Comparison of ENCODE assay signal across 27 cellular contexts in the genomic region with DNA sequence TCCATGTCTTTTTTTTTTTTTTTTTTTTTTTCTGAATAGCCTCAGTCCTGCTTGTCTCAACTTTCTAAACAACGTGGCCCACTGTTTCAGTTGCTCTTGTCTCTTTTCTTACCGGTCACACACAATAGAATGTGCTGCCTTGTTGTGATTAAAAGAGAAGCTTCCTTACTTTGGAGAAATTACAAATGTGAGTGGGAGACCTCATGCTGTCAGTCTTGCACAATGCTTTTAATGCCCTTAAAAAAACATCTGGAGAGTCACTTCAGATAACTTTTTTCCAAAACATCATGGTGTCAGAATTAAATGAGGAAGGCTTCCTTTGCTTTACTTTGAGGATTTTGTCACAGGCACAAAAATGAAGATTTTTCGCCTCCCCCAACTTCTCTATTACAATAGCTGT. TPM values are rescaled to one million over a fixed set of nuclear protein-coding genes. Genes with fewer than 3 reads are reported as not detected.
"Had no signal": no experiment of that assay in that cellular context is flagged by ENCODE, and none has a peak within 500 bp of the region (broad histone marks: within the 10 kb centered on the region; RNA-seq: fewer than 3 reads in every experiment).

No MANE protein-coding gene starts in this region.

- H3K9me3 Mint-ChIP-seq: activated B cell treated with CpG ODN at 0.5 μM for 24 hours; activated naive CD8-positive, alpha-beta T cell treated with anti-CD3 and anti-CD28 coated beads for 36 hours; activated T-cell treated with anti-CD3 and anti-CD28 coated beads, Interleukin-2, amount 50 U/mL, for 4 hours; activated T-helper 2 cell treated with anti-CD3 and anti-CD28 coated beads, Interferon-gamma antibody, Interleukin-2, Interleukin-4, amounts not matched to agents 10 μg/mL and 5 μg/mL and 100 μg/mL, durations not matched to agents 14 hours and 24 hours and 36 hours; endodermal cell; stimulated activated naive CD8-positive, alpha-beta T cell treated with anti-CD3 and anti-CD28 coated beads, Interleukin-15, amount 100 ng/mL, for 72 hours; T-helper 1 cell treated with Interleukin-12 subunit alpha and Interleukin-12 subunit beta and Interleukin-4 antibody, amounts not matched to agents 30 μg/mL and 1 μg/mL, for 36 hours had no signal

- H3K27me3 Mint-ChIP-seq: activated naive CD8-positive, alpha-beta T cell treated with anti-CD3 and anti-CD28 coated beads for 36 hours; stimulated activated naive CD8-positive, alpha-beta T cell treated with anti-CD3 and anti-CD28 coated beads, Interleukin-15, amount 100 ng/mL, for 72 hours; type B pancreatic cell had no signal

- H3K27ac Mint-ChIP-seq: activated B cell treated with CpG ODN at 0.5 μM for 24 hours; activated CD4-positive, alpha-beta T cell treated with anti-CD3 and anti-CD28 coated beads for 36 hours; activated naive CD8-positive, alpha-beta T cell treated with anti-CD3 and anti-CD28 coated beads for 36 hours; activated T-helper 2 cell treated with anti-CD3 and anti-CD28 coated beads, Interferon-gamma antibody, Interleukin-2, Interleukin-4, amounts not matched to agents 10 μg/mL and 5 μg/mL and 100 μg/mL, durations not matched to agents 14 hours and 24 hours and 36 hours; endodermal cell; natural killer cell treated with Interleukin-12 subunit alpha and Interleukin-12 subunit beta and Interleukin-15 and Interleukin-18, amount 100 ng/mL, for 72 hours; stimulated activated naive CD8-positive, alpha-beta T cell treated with anti-CD3 and anti-CD28 coated beads, Interleukin-15, amount 100 ng/mL, for 72 hours; T-helper 1 cell treated with Interleukin-12 subunit alpha and Interleukin-12 subunit beta and Interleukin-4 antibody, amounts not matched to agents 30 μg/mL and 1 μg/mL, for 36 hours; type B pancreatic cell had no signal

- H3K4me1 Mint-ChIP-seq: activated B cell treated with CpG ODN at 0.5 μM for 24 hours; activated naive CD8-positive, alpha-beta T cell treated with anti-CD3 and anti-CD28 coated beads for 36 hours; stimulated activated naive CD8-positive, alpha-beta T cell treated with anti-CD3 and anti-CD28 coated beads, Interleukin-15, amount 100 ng/mL, for 72 hours had no signal

- H3K79me2 ChIP-seq: parathyroid adenoma had no signal

- H3K9ac ChIP-seq: parathyroid adenoma had no signal

- H3K4me1 ChIP-seq: parathyroid adenoma, suprapubic skin had no signal

- H3K36me3 Mint-ChIP-seq: activated naive CD8-positive, alpha-beta T cell treated with anti-CD3 and anti-CD28 coated beads for 36 hours; natural killer cell treated with Interleukin-12 subunit alpha and Interleukin-12 subunit beta and Interleukin-15 and Interleukin-18, amount 100 ng/mL, for 72 hours; type B pancreatic cell had no signal

- H3K4me3 Mint-ChIP-seq: activated B cell treated with CpG ODN at 0.5 μM for 24 hours; activated CD4-positive, alpha-beta T cell treated with anti-CD3 and anti-CD28 coated beads for 36 hours; activated naive CD8-positive, alpha-beta T cell treated with anti-CD3 and anti-CD28 coated beads for 36 hours; activated T-cell treated with anti-CD3 and anti-CD28 coated beads, Interleukin-2, amount 50 U/mL, for 4 hours; endodermal cell; natural killer cell treated with Interleukin-12 subunit alpha and Interleukin-12 subunit beta and Interleukin-15 and Interleukin-18, amount 100 ng/mL, for 72 hours; stimulated activated naive CD8-positive, alpha-beta T cell treated with anti-CD3 and anti-CD28 coated beads, Interleukin-15, amount 100 ng/mL, for 72 hours; T-helper 1 cell treated with Interleukin-12 subunit alpha and Interleukin-12 subunit beta and Interleukin-4 antibody, amounts not matched to agents 30 μg/mL and 1 μg/mL, for 36 hours; type B pancreatic cell had no signal

- H3K27ac ChIP-seq: parathyroid adenoma, suprapubic skin, vagina had no signal

- DNase-seq: activated B cell treated with CpG ODN at 0.5 μM for 24 hours; activated CD4-positive, alpha-beta T cell treated with anti-CD3 and anti-CD28 coated beads for 36 hours; activated CD4-positive, alpha-beta T cell treated with anti-CD3 and anti-CD28 coated beads, Interleukin-2, amount 50 U/mL, for 4 hours; activated CD8-positive, alpha-beta memory T cell treated with anti-CD3 and anti-CD28 coated beads, Interleukin-2, amount 50 U/mL, for 48 hours; activated naive CD4-positive, alpha-beta T cell; activated naive CD8-positive, alpha-beta T cell treated with anti-CD3 and anti-CD28 coated beads for 36 hours; activated T-cell treated with anti-CD3 and anti-CD28 coated beads, Interleukin-2, amount 50 U/mL, for 4 hours; amygdala; cortex of kidney; endodermal cell; hippocampal formation; midbrain; right cardiac atrium; stimulated activated CD4-positive, alpha-beta T cell treated with anti-CD3 and anti-CD28 coated beads, Interleukin-1b, Interleukin-23, amount 100 ng/mL, for 48 hours; stimulated activated naive CD8-positive, alpha-beta T cell treated with anti-CD3 and anti-CD28 coated beads, Interleukin-15, amount 100 ng/mL, for 72 hours; T1000 had no signal

- H2AFZ ChIP-seq: parathyroid adenoma had no signal

- H3K36me3 ChIP-seq: suprapubic skin, vagina had no signal

- H3K9me3 ChIP-seq: suprapubic skin, vagina had no signal

- H3K4me3 ChIP-seq: suprapubic skin, vagina had no signal

- ATAC-seq: activated CD4-positive, alpha-beta T cell treated with anti-CD3 and anti-CD28 coated beads for 36 hours; activated T-cell treated with anti-CD3 and anti-CD28 coated beads, Interleukin-2, amount 50 U/mL, for 4 hours; natural killer cell treated with Interleukin-12 subunit alpha and Interleukin-12 subunit beta and Interleukin-15 and Interleukin-18, amount 100 ng/mL, for 72 hours; right cardiac atrium; stimulated activated naive CD8-positive, alpha-beta T cell treated with anti-CD3 and anti-CD28 coated beads, Interleukin-15, amount 100 ng/mL, for 72 hours had no signal

- H3K27me3 ChIP-seq: suprapubic skin, vagina had no signal

RNA-seq across cellular contexts. Expression of gene LHCGR, which starts 37.7 kb away (rescaled TPM):
- total RNA-seq: activated B cell treated with CpG ODN at 0.5 μM for 24 hours; activated CD4-positive, alpha-beta T cell treated with anti-CD3 and anti-CD28 coated beads for 36 hours; activated CD8-positive, alpha-beta memory T cell treated with anti-CD3 and anti-CD28 coated beads for 36 hours; activated naive CD8-positive, alpha-beta T cell treated with anti-CD3 and anti-CD28 coated beads for 36 hours; activated T-cell treated with anti-CD3 and anti-CD28 coated beads, Interleukin-2, amount 50 U/mL, for 4 hours; activated T-helper 2 cell treated with anti-CD3 and anti-CD28 coated beads, Interferon-gamma antibody, Interleukin-2, Interleukin-4, amounts not matched to agents 10 μg/mL and 5 μg/mL and 100 μg/mL, durations not matched to agents 14 hours and 24 hours and 36 hours; bronchial epithelial cell; endodermal cell; liver; natural killer cell treated with Interleukin-12 subunit alpha and Interleukin-12 subunit beta and Interleukin-15 and Interleukin-18, amount 100 ng/mL, for 72 hours; pulmonary artery endothelial cell; right cardiac atrium; suprapubic skin; vagina had no signal
- polyA plus RNA-seq: liver had no signal
